Comparison of ENCODE assay signal across 17 cellular contexts in genomic region chr14:73824116-73824515, GRCh38.
"Had no signal": no experiment of that assay in that cellular context is flagged by ENCODE, and none has a peak within 500 bp of the region (broad histone marks: within the 10 kb centered on the region; RNA-seq: fewer than 3 reads in every experiment).

No MANE protein-coding gene starts in this region.

- H3K4me3 Mint-ChIP-seq: activated naive CD8-positive, alpha-beta T cell treated with anti-CD3 and anti-CD28 coated beads for 36 hours; memory B cell; natural killer cell; T-helper 1 cell treated with Interleukin-12 subunit alpha and Interleukin-12 subunit beta and Interleukin-4 antibody, amounts not matched to agents 30 μg/mL and 1 μg/mL, for 36 hours had no signal

- H3K27me3 Mint-ChIP-seq: memory B cell had no signal

- H3K79me2 ChIP-seq: parathyroid adenoma had no signal

- H3K4me1 Mint-ChIP-seq: natural killer cell had no signal

- H3K4me1 ChIP-seq: parathyroid adenoma, uterus had no signal

- H3K9me3 Mint-ChIP-seq: activated naive CD8-positive, alpha-beta T cell treated with anti-CD3 and anti-CD28 coated beads for 36 hours; memory B cell; natural killer cell; T-helper 1 cell treated with Interleukin-12 subunit alpha and Interleukin-12 subunit beta and Interleukin-4 antibody, amounts not matched to agents 30 μg/mL and 1 μg/mL, for 36 hours had no signal

- H3K9me3 ChIP-seq: gastroesophageal sphincter, heart right ventricle, mucosa of descending colon, thyroid gland, uterus had no signal

- H3K4me3 ChIP-seq: gastroesophageal sphincter, heart right ventricle, mucosa of descending colon, thyroid gland, uterus had no signal

- ATAC-seq: gastroesophageal sphincter, heart right ventricle, natural killer cell had no signal

- H2AFZ ChIP-seq: parathyroid adenoma had no signal

- H3K36me3 Mint-ChIP-seq: activated naive CD8-positive, alpha-beta T cell treated with anti-CD3 and anti-CD28 coated beads for 36 hours; memory B cell; natural killer cell had no signal

- H3K27ac Mint-ChIP-seq: activated naive CD8-positive, alpha-beta T cell treated with anti-CD3 and anti-CD28 coated beads for 36 hours; memory B cell; natural killer cell; T-helper 1 cell treated with Interleukin-12 subunit alpha and Interleukin-12 subunit beta and Interleukin-4 antibody, amounts not matched to agents 30 μg/mL and 1 μg/mL, for 36 hours had no signal

- H3K27me3 ChIP-seq: gastroesophageal sphincter, heart right ventricle, thyroid gland, uterus had no signal

- DNase-seq: activated CD4-positive, alpha-beta T cell treated with anti-CD3 and anti-CD28 coated beads for 1 hour; activated CD4-positive, alpha-beta T cell treated with anti-CD3 and anti-CD28 coated beads, Interleukin-2, amount 50 U/mL, for 4 hours; activated naive CD8-positive, alpha-beta T cell treated with anti-CD3 and anti-CD28 coated beads for 36 hours; amniotic stem cell; heart right ventricle; mucosa of descending colon; natural killer cell; stimulated activated CD4-positive, alpha-beta T cell treated with anti-CD3 and anti-CD28 coated beads, Interleukin-12 subunit alpha, Interleukin-12 subunit beta, amount 100 ng/mL, for 4 hours; stimulated activated CD4-positive, alpha-beta T cell treated with anti-CD3 and anti-CD28 coated beads, Interleukin-2, amount 100 ng/mL, for 24 hours; stimulated activated naive CD4-positive, alpha-beta T cell treated with Interleukin-2 at 50 U/mL for 16 hours; thyroid gland; uterus had no signal

- H3K27ac ChIP-seq: epithelial cell of prostate, gastroesophageal sphincter, heart right ventricle, parathyroid adenoma, thyroid gland, uterus had no signal

- H3K36me3 ChIP-seq: gastroesophageal sphincter, heart right ventricle, thyroid gland, uterus had no signal

- H3K9ac ChIP-seq: parathyroid adenoma had no signal
